ENCODE assay signal across 8 cellular contexts in genomic region chr6:45930419-45931059, GRCh38.
DNase-seq lines count a peak whose midpoint lies in the region; ATAC-seq and TF ChIP-seq lines count a peak whose summit lies in the region.

No MANE protein-coding gene starts in this region.

- H3K4me1 Mint-ChIP-seq in memory B cell: no peaks in the 10 kb centered on the region

- no peak overlapping the region for H3K4me3 Mint-ChIP-seq in memory B cell

- CTCF ChIA-PET in AG04450 (lab: Charles Lee): interaction anchor here (0.6 to 1.8 kb wide), 44 partner anchors 9 to 1522 kb away, joined by 3 to 33 read pairs (median 4); no protein-coding TSS in a partner anchor

- H3K9me3 Mint-ChIP-seq in memory B cell: no peaks in the 10 kb centered on the region

- H3K27me3 ChIP-seq in AG04450 (ENCODE audit: control insufficient read depth, insufficient read depth, low read length): peaks cover 12% of the 10 kb centered on the region

- ATAC-seq in memory B cell (ENCODE audit: low read depth) (peak; percentile 26), HG03442 (IDR thresholded peaks at IDR 0.05; ENCODE audit: unreplicated experiment) (no peak)

- POLR2A ChIA-PET in AG04450 (lab: Yijun Ruan, JAX): no interaction called here

- peaks cover 1% of the 10 kb centered on the region for H3K27me3 Mint-ChIP-seq in memory B cell

- DNase-seq in AG04450 (ENCODE audit: low read depth, low spot score) (peak; percentile 24), GM20000 (ENCODE audit: low spot score) (peak; percentile 62), NCI-H510A (lab: John Stamatoyannopoulos, UW) (peak; percentile 35), memory B cell (ENCODE audit: low spot score in 2 of 2) (peak; percentile 46 to 58)
- peak; percentile 61 to 72 for DNase-seq in activated CD4-positive, alpha-beta T cell treated with anti-CD3 and anti-CD28 coated beads, Interleukin-2, amount 50 U/mL, for 48 hours
- peak; percentile 33 for DNase-seq in effector CD4-positive, alpha-beta T cell
- peak; percentile 29 for DNase-seq in stimulated activated CD8-positive, alpha-beta memory T cell treated with anti-CD3 and anti-CD28 coated beads, Interleukin-15, amount 100 ng/mL, for 1 hour (ENCODE audit: low read depth)

- H3K27ac Mint-ChIP-seq in memory B cell: no peak overlapping the region

- H3K9me3 ChIP-seq in AG04450 (ENCODE audit: control insufficient read depth, insufficient read depth, low read length): no peaks in the 10 kb centered on the region

- H3K4me3 ChIP-seq in AG04450 (ENCODE audit: low read depth, low read length): no peak overlapping the region

- TF ChIP-seq CTCF in AG04450 (IDR thresholded peaks at IDR 0.05; ENCODE audit: low read depth, low read length) (peak; percentile 94), GM20000 (IDR thresholded peaks at IDR 0.05; ENCODE audit: extremely low read depth, missing control alignments) (peak; percentile 97)

- H3K27ac ChIP-seq in AG04450 (ENCODE audit: low read depth, low read length): no peak overlapping the region

- H3K36me3 Mint-ChIP-seq in memory B cell: peaks cover 2% of the 10 kb centered on the region
